Comparison of ENCODE assay signal across 9 cellular contexts in the genomic region with DNA sequence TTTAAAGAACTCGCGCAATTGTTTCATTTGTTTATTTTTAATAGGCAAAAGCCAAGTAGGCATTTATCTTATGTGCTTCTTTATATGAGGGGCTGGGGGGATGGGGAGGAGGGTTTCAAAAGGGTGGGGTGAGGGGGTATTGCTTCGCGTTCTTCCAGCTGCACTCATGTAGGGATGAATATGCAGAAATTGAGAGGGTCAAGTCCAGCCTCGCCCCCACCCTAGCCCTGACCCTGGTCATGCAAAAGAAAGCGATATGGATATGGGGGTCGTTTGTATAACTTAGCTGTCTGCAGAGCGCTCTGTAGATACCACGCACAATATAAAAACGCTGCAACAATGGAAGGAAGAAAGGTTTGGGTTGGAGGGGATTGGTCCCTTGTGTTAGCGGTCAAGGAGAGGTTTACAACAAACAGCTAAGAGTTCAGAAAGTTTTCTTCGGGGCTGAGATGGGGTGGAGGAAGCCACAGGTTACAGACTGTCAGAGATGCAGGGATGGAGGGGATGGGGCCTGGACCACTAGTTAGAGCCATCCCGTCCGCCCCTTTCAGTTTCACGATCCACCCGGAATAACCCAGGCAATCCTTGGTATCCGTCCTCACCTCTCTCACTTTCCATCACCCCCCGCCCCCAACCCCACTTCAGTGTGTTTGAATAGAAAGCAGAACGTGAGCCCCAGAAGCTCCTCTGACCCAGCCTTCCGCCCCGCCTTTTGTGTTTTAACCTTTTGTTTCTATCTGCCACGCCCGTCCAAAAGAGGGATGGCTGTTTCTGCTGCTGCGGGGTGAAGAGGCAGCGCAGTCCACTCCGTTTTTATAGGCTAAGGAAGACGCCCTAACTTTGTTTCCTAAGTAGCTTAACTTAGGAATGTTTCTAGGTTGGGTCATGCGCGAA.
DNase-seq lines count a peak whose midpoint lies in the region; ATAC-seq and TF ChIP-seq lines count a peak whose summit lies in the region.
"Had no signal": no experiment of that assay in that cellular context is flagged by ENCODE, and none has a peak within 500 bp of the region (broad histone marks: within the 10 kb centered on the region; RNA-seq: fewer than 3 reads in every experiment).

No MANE protein-coding gene starts in this region.

- H3K4me3 Mint-ChIP-seq in endodermal cell, result peak overlapping the region; percentile 93
- peak overlapping the region; percentile 93 for H3K4me3 Mint-ChIP-seq in nephron progenitor cell

- peak overlapping the region; percentile 54 for H3K4me3 ChIP-seq in BLaER1
- H3K4me3 ChIP-seq in endodermal cell (ENCODE audit: low read length), result peak overlapping the region; percentile 97

- peak overlapping the region; percentile 80 for H3K4me2 ChIP-seq in BLaER1

- H3K4me1 Mint-ChIP-seq in endodermal cell (peaks cover 33% of the 10 kb centered on the region), nephron progenitor cell (peaks cover 62% of the 10 kb centered on the region)

- H3K9ac ChIP-seq in BLaER1 (0 out of 2 replicates have a peak overlapping the region, but pooled peaks have one; percentile 8), endodermal cell (ENCODE audit: extremely low read depth, low read length, poor library complexity, severe bottlenecking) (peak overlapping the region; percentile 71)

- H3K27me3 ChIP-seq in BLaER1, result peaks cover 82% of the 10 kb centered on the region
- no peaks in the 10 kb centered on the region for H3K27me3 ChIP-seq in endodermal cell (ENCODE audit: control insufficient read depth, insufficient read depth, low read length, poor library complexity, severe bottlenecking)

- H3K9me3 ChIP-seq in BLaER1 (peaks cover 22% of the 10 kb centered on the region; the same call in 1 of the 2 replicates), endodermal cell (ENCODE audit: control insufficient read depth, low read length) (no peaks in the 10 kb centered on the region)

- H3K27ac ChIP-seq in BLaER1 (no peak overlapping the region), endodermal cell (ENCODE audit: low read depth, low read length) (peak overlapping the region; percentile 97)
- H3K27ac ChIP-seq: HL-60 had no signal

- WGBS in endodermal cell (ENCODE audit: insufficient coverage in 1 of 2, insufficient read length in 1 of 2), 2 experiments, result 1 to 4% methylated on average over 16 to 29 of the region's 29 CpGs

- intact Hi-C loops in posterior vena cava (cut with DNase I), result no loop called here

- H4K20me1 ChIP-seq in BLaER1, result peaks cover 25% of the 10 kb centered on the region; the same call in 1 of the 2 replicates

- no peaks in the 10 kb centered on the region for H3K36me3 ChIP-seq in BLaER1
- H3K36me3 ChIP-seq in endodermal cell (ENCODE audit: control insufficient read depth, insufficient read depth, low read length), result peaks cover 38% of the 10 kb centered on the region

- TF ChIP-seq CTCF in endodermal cell (conservative IDR thresholded peaks at IDR 0.05) (no peak), nephron progenitor cell (IDR thresholded peaks at IDR 0.05) (no peak)

- peaks cover 2% of the 10 kb centered on the region for H3K27me3 Mint-ChIP-seq in endodermal cell (ENCODE audit: insufficient read depth)
- H3K27me3 Mint-ChIP-seq in nephron progenitor cell (ENCODE audit: low read depth, poor library complexity), result peaks cover 3% of the 10 kb centered on the region

- H3K36me3 Mint-ChIP-seq in endodermal cell (ENCODE audit: low read depth), result peaks cover 21% of the 10 kb centered on the region
- H3K36me3 Mint-ChIP-seq in nephron progenitor cell (ENCODE audit: low read depth), result peaks cover 16% of the 10 kb centered on the region

- H3K9me3 Mint-ChIP-seq in endodermal cell, result no peaks in the 10 kb centered on the region
- H3K9me3 Mint-ChIP-seq in nephron progenitor cell, result no peaks in the 10 kb centered on the region

- H3K4me1 ChIP-seq in BLaER1 (peaks cover 31% of the 10 kb centered on the region), endodermal cell (ENCODE audit: control insufficient read depth, insufficient read depth, low read length) (no peaks in the 10 kb centered on the region)

- no peak for ATAC-seq in HG03095 (IDR thresholded peaks at IDR 0.05; ENCODE audit: unreplicated experiment)
- ATAC-seq in GM18858 (IDR thresholded peaks at IDR 0.05; ENCODE audit: unreplicated experiment), result no peak

- DNase-seq in NCI-H128 (lab: John Stamatoyannopoulos, UW; ENCODE audit: unreplicated experiment) (peak; percentile 20), endodermal cell (peak; percentile 74), nephron progenitor cell (peak; percentile 50), posterior vena cava (ENCODE audit: low spot score) (no peak)
- no peak for DNase-seq in stimulated activated CD8-positive, alpha-beta memory T cell treated with anti-CD3 and anti-CD28 coated beads, Interleukin-4, amount 100 ng/mL, for 48 hours

- peak overlapping the region; percentile 99 for H3K27ac Mint-ChIP-seq in endodermal cell
- peak overlapping the region; percentile 88 for H3K27ac Mint-ChIP-seq in nephron progenitor cell

Comparison
In these comparisons a context has a peak if more than half of its experiments do, and no peak if none do; other contexts are left out.
1. DNase-seq: peak in NCI-H128 (single experiment), endodermal cell (single experiment) and nephron progenitor cell (single experiment); none in posterior vena cava (single experiment) and stimulated activated CD8-positive, alpha-beta memory T cell treated with anti-CD3 and anti-CD28 coated beads, Interleukin-4, amount 100 ng/mL, for 48 hours (single experiment).